In the genomic region with DNA sequence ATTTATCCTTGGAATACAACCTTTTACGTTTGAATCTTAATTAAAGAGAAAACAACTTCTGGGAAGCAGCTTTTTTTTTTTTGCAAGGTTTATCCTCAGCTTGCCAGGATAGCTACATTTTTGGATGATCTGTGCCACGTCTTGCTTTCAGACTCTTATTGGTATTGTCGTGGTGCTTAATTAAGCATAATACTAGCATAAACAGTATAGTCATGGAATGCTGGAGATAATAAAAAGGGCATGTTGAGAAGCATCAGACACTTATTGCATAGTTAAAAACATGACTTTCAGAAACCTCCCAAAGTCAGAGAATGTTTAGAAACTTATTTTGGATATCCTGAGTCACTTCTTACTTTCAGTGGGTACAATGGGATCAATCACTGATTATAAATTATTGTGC, we compare ENCODE assay signal across 13 cellular contexts.
"Had no signal": no experiment of that assay in that cellular context is flagged by ENCODE, and none has a peak within 500 bp of the region (broad histone marks: within the 10 kb centered on the region; RNA-seq: fewer than 3 reads in every experiment).

No MANE protein-coding gene starts in this region.

- H3K4me1 Mint-ChIP-seq: naive thymus-derived CD8-positive, alpha-beta T cell; stimulated activated naive B cell treated with anti-CD40 and anti-IgM and Interleukin-4, amounts not matched to agents 10 μg/mL and 1 μg/mL and 100 μg/mL, for 72 hours; stimulated activated naive CD8-positive, alpha-beta T cell treated with anti-CD3 and anti-CD28 coated beads, Interleukin-15, amount 100 ng/mL, for 72 hours had no signal

- DNase-seq: esophagus squamous epithelium; heart left ventricle; hippocampal formation; naive thymus-derived CD8-positive, alpha-beta T cell; psoas muscle; retina; right lobe of liver; stimulated activated CD4-positive, alpha-beta T cell treated with anti-CD3 and anti-CD28 coated beads, Interleukin-2, amount 100 ng/mL, for 24 hours; stimulated activated CD4-positive, alpha-beta T cell treated with anti-CD3 and anti-CD28 coated beads, Interleukin-4, amount 100 ng/mL, for 4 hours; stimulated activated naive B cell treated with anti-CD40 and anti-IgM and Interleukin-4, amounts not matched to agents 10 μg/mL and 1 μg/mL and 100 μg/mL, for 72 hours; stimulated activated naive CD8-positive, alpha-beta T cell treated with anti-CD3 and anti-CD28 coated beads, Interleukin-15, amount 100 ng/mL, for 72 hours; testis had no signal

- H3K36me3 Mint-ChIP-seq: stimulated activated naive B cell treated with anti-CD40 and anti-IgM and Interleukin-4, amounts not matched to agents 10 μg/mL and 1 μg/mL and 100 μg/mL, for 72 hours had no signal

- ATAC-seq: heart left ventricle; left lobe of liver; naive thymus-derived CD8-positive, alpha-beta T cell; psoas muscle; right lobe of liver; stimulated activated naive B cell treated with anti-CD40 and anti-IgM and Interleukin-4, amounts not matched to agents 10 μg/mL and 1 μg/mL and 100 μg/mL, for 72 hours; stimulated activated naive CD8-positive, alpha-beta T cell treated with anti-CD3 and anti-CD28 coated beads, Interleukin-15, amount 100 ng/mL, for 72 hours had no signal

- H3K27me3 Mint-ChIP-seq: stimulated activated naive CD8-positive, alpha-beta T cell treated with anti-CD3 and anti-CD28 coated beads, Interleukin-15, amount 100 ng/mL, for 72 hours had no signal

- H3K27ac Mint-ChIP-seq: naive thymus-derived CD8-positive, alpha-beta T cell; stimulated activated naive B cell treated with anti-CD40 and anti-IgM and Interleukin-4, amounts not matched to agents 10 μg/mL and 1 μg/mL and 100 μg/mL, for 72 hours; stimulated activated naive CD8-positive, alpha-beta T cell treated with anti-CD3 and anti-CD28 coated beads, Interleukin-15, amount 100 ng/mL, for 72 hours had no signal

- H3K4me3 Mint-ChIP-seq: naive thymus-derived CD8-positive, alpha-beta T cell; stimulated activated naive B cell treated with anti-CD40 and anti-IgM and Interleukin-4, amounts not matched to agents 10 μg/mL and 1 μg/mL and 100 μg/mL, for 72 hours; stimulated activated naive CD8-positive, alpha-beta T cell treated with anti-CD3 and anti-CD28 coated beads, Interleukin-15, amount 100 ng/mL, for 72 hours had no signal
